In genomic region chr6:24968711-24969110, GRCh38 we compare ENCODE assay signal across 20 cellular contexts. TPM values are rescaled to one million over a fixed set of nuclear protein-coding genes. Genes with fewer than 3 reads are reported as not detected.
A peak's percentile ranks its signal among the peaks of the same experiment; 100 is the strongest.
DNase-seq lines count a peak whose midpoint lies in the region; ATAC-seq and TF ChIP-seq lines count a peak whose summit lies in the region.
"Had no signal": no experiment of that assay in that cellular context is flagged by ENCODE, and none has a peak within 500 bp of the region (broad histone marks: within the 10 kb centered on the region; RNA-seq: fewer than 3 reads in every experiment).

No MANE protein-coding gene starts in this region.

- H3K4me1 Mint-ChIP-seq in activated naive CD8-positive, alpha-beta T cell (ENCODE audit: low read depth) = peaks cover 77% of the 10 kb centered on the region
- H3K4me1 Mint-ChIP-seq in activated naive CD8-positive, alpha-beta T cell treated with anti-CD3 and anti-CD28 coated beads for 36 hours = peaks cover 59% of the 10 kb centered on the region
- peaks cover 48% of the 10 kb centered on the region for H3K4me1 Mint-ChIP-seq in activated T-helper 17 cell treated with anti-CD3 and anti-CD28 coated beads, Interleukin-2, amount 50 U/mL, for 72 hours
- peaks cover 74 to 91% of the 10 kb centered on the region in 2 donors for H3K4me1 Mint-ChIP-seq in natural killer cell

- POLR2A ChIA-PET in GM10248 (lab: Yijun Ruan, JAX) = no interaction called here

- TF ChIP-seq CTCF in natural killer cell (IDR thresholded peaks at IDR 0.05) = no peak
- TF ChIP-seq CTCF in GM10248 (IDR thresholded peaks at IDR 0.05; ENCODE audit: control extremely low read depth, extremely low read depth, low read depth, missing control alignments) = no peak
- TF ChIP-seq CTCF in ovary (IDR thresholded peaks at IDR 0.05) = no peak

- no peaks in the 10 kb centered on the region for H3K27me3 Mint-ChIP-seq in activated naive CD8-positive, alpha-beta T cell
- H3K27me3 Mint-ChIP-seq in activated naive CD8-positive, alpha-beta T cell treated with anti-CD3 and anti-CD28 coated beads for 36 hours = no peaks in the 10 kb centered on the region
- H3K27me3 Mint-ChIP-seq in activated T-helper 17 cell treated with anti-CD3 and anti-CD28 coated beads, Interleukin-2, amount 50 U/mL, for 72 hours = no peaks in the 10 kb centered on the region
- H3K27me3 Mint-ChIP-seq in natural killer cell (ENCODE audit: low read depth in 2 of 2) = no peaks in the 10 kb centered on the region

- ATAC-seq in activated T-helper 17 cell treated with anti-CD3 and anti-CD28 coated beads, Interleukin-2, amount 50 U/mL, for 72 hours (replicated peaks) = peak; percentile 52
- ATAC-seq in natural killer cell = peak; percentile 73 to 83 (median 77)

- H3K36me3 Mint-ChIP-seq in activated naive CD8-positive, alpha-beta T cell = peaks cover 19% of the 10 kb centered on the region
- H3K36me3 Mint-ChIP-seq in activated naive CD8-positive, alpha-beta T cell treated with anti-CD3 and anti-CD28 coated beads for 36 hours = peaks cover 4% of the 10 kb centered on the region
- peaks cover 38% of the 10 kb centered on the region for H3K36me3 Mint-ChIP-seq in activated T-helper 17 cell treated with anti-CD3 and anti-CD28 coated beads, Interleukin-2, amount 50 U/mL, for 72 hours (ENCODE audit: low read depth)
- no peaks in the 10 kb centered on the region for H3K36me3 Mint-ChIP-seq in natural killer cell

- no peak overlapping the region for H3K4me3 ChIP-seq in ovary

- no peaks in the 10 kb centered on the region for H3K36me3 ChIP-seq in ovary

- H3K4me3 Mint-ChIP-seq in activated naive CD8-positive, alpha-beta T cell = no peak overlapping the region
- H3K4me3 Mint-ChIP-seq in activated naive CD8-positive, alpha-beta T cell treated with anti-CD3 and anti-CD28 coated beads for 36 hours = no peak overlapping the region
- no peak overlapping the region for H3K4me3 Mint-ChIP-seq in activated T-helper 17 cell treated with anti-CD3 and anti-CD28 coated beads, Interleukin-2, amount 50 U/mL, for 72 hours
- peak overlapping the region; percentile 61 for H3K4me3 Mint-ChIP-seq in natural killer cell

- 87 to 89% (median 88%) methylated on average over 3 of the region's 3 CpGs for WGBS in ovary, 3 donors

- H3K27ac ChIP-seq in ovary = no peak overlapping the region

- H3K27ac Mint-ChIP-seq in activated naive CD8-positive, alpha-beta T cell = peak overlapping the region; percentile 5
- H3K27ac Mint-ChIP-seq in activated naive CD8-positive, alpha-beta T cell treated with anti-CD3 and anti-CD28 coated beads for 36 hours = no peak overlapping the region
- no peak overlapping the region for H3K27ac Mint-ChIP-seq in activated T-helper 17 cell treated with anti-CD3 and anti-CD28 coated beads, Interleukin-2, amount 50 U/mL, for 72 hours
- H3K27ac Mint-ChIP-seq in natural killer cell = peak overlapping the region; percentile 90 to 93

- no peak for TF ChIP-seq EP300 in ovary (IDR thresholded peaks at IDR 0.05)

- intact Hi-C loops in natural killer cell (cut with micrococcal nuclease) = loop anchor here (1.0 to 2.0 kb wide), 2 partner anchors 18 to 32 kb away; no protein-coding TSS in a partner anchor
- intact Hi-C loops in ovary (cut with DNase I) = no loop called here

- no peaks in the 10 kb centered on the region for H3K27me3 ChIP-seq in ovary

- H3K4me1 ChIP-seq in ovary (ENCODE audit: insufficient read depth) = no peaks in the 10 kb centered on the region

- peaks cover 3% of the 10 kb centered on the region for H3K9me3 Mint-ChIP-seq in activated naive CD8-positive, alpha-beta T cell (ENCODE audit: low read depth)
- H3K9me3 Mint-ChIP-seq in activated naive CD8-positive, alpha-beta T cell treated with anti-CD3 and anti-CD28 coated beads for 36 hours = peaks cover 4% of the 10 kb centered on the region
- H3K9me3 Mint-ChIP-seq in activated T-helper 17 cell treated with anti-CD3 and anti-CD28 coated beads, Interleukin-2, amount 50 U/mL, for 72 hours = peaks cover 3% of the 10 kb centered on the region
- H3K9me3 Mint-ChIP-seq in natural killer cell = no peaks in the 10 kb centered on the region

- CTCF ChIA-PET in GM10248 (lab: Yijun Ruan, JAX) = interaction anchor here (0.6 to 1.3 kb wide), 2 partner anchors 12 to 113 kb away, joined by 3 read pairs; no protein-coding TSS in a partner anchor

- no peak for TF ChIP-seq POLR2A in ovary (IDR thresholded peaks at IDR 0.05)

- DNase-seq in activated naive CD8-positive, alpha-beta T cell treated with anti-CD3 and anti-CD28 coated beads for 36 hours = no peak
- DNase-seq in natural killer cell = no peak
- no peak for DNase-seq in stimulated activated CD4-positive, alpha-beta T cell treated with anti-CD3 and anti-CD28 coated beads, Interleukin-2, amount 100 ng/mL, for 48 hours
- DNase-seq in GM10248 (ENCODE audit: extremely low spot score) = no peak
- no peak for DNase-seq in ovary
- no peak for DNase-seq in NCI-H2107 (lab: John Stamatoyannopoulos, UW)
- DNase-seq: DMS79; HCEC 1CT; Kasumi-1; MM.1S; NCI-H1105 treated with DMSO at 0.1 percent for 48 hours; NCI-H1930; NCI-H2171; NCI-H446; NCI-H69; NK-92 treated with Interleukin-12 subunit alpha and Interleukin-12 subunit beta, amount 100 ng/mL, for 24 hours; SHP77 had no signal

- H3K9me3 ChIP-seq in ovary = no peaks in the 10 kb centered on the region

RNA-seq across cellular contexts. Expression of gene RIPOR2, which starts 33.0 kb away (rescaled TPM):
- total RNA-seq in activated naive CD8-positive, alpha-beta T cell treated with anti-CD3 and anti-CD28 coated beads for 36 hours = 10 to 100 TPM; 75.2 to 80.0 TPM
- total RNA-seq in activated T-helper 17 cell treated with anti-CD3 and anti-CD28 coated beads, Interleukin-2, amount 50 U/mL, for 72 hours = 100 to 1,000 TPM in 1 of 2 donors, 10 to 100 TPM in 1; 47.5 to 113 TPM
- total RNA-seq in natural killer cell (100 to 1,000 TPM; 234 to 312 (median 299) TPM), ovary (10 to 100 TPM in 1 of 7 donors, 1 to 10 TPM in 6; 1.1 to 14.4 (median 4.5) TPM)
- polyA plus RNA-seq in ovary = 1 to 10 TPM; 3.6 to 8.1 TPM
- total RNA-seq: G401 had no signal

Comparison
In these comparisons a context has a peak if more than half of its experiments do, and no peak if none do; other contexts are left out.
1. H3K27ac Mint-ChIP-seq: peak in activated naive CD8-positive, alpha-beta T cell (single experiment) and natural killer cell (2 of 2); none in activated naive CD8-positive, alpha-beta T cell treated with anti-CD3 and anti-CD28 coated beads for 36 hours (single experiment) and activated T-helper 17 cell treated with anti-CD3 and anti-CD28 coated beads, Interleukin-2, amount 50 U/mL, for 72 hours (single experiment).